1 cellular context compared by ENCODE assay signal in genomic region chr15:44726568-44727461, GRCh38.
A peak's percentile ranks its signal among the peaks of the same experiment; 100 is the strongest.
TF ChIP-seq lines count a peak whose summit lies in the region.

No MANE protein-coding gene starts in this region.

TF ChIP-seq in K562, 482 proteins besides CTCF, POLR2A, EP300 and RAD21 (continues in another document):
- no peak for TF ChIP-seq ZNF263 (CRISPR knock-in tag; IDR thresholded peaks at IDR 0.05; ENCODE audit: borderline replicate concordance)
- TF ChIP-seq CBFB (CRISPR knock-in tag; IDR thresholded peaks at IDR 0.05) = no peak
- TF ChIP-seq SRSF1 (IDR thresholded peaks at IDR 0.05; ENCODE audit: low read depth, low read length) = no peak
- peak; percentile 50; the same call in 1 of the 2 replicates for TF ChIP-seq CTBP1 (IDR thresholded peaks at IDR 0.05; ENCODE audit: borderline replicate concordance)
- TF ChIP-seq ARID1B (IDR thresholded peaks at IDR 0.05) = peak; percentile 82
- TF ChIP-seq DDX20 (tag; IDR thresholded peaks at IDR 0.05; ENCODE audit: low read depth) = 0 out of 2 replicates have a peak, but pooled peaks have one; percentile 6
- no peak for TF ChIP-seq PREB (CRISPR knock-in tag; IDR thresholded peaks at IDR 0.05)
- peak; percentile 69 for TF ChIP-seq NFE2 (IDR thresholded peaks at IDR 0.05; ENCODE audit: low read depth)
- peak; percentile 94 for TF ChIP-seq POLR2AphosphoS5 (IDR thresholded peaks at IDR 0.05; ENCODE audit: control insufficient read depth, insufficient read depth, low read depth, low read length)
- peak; percentile 58; the same call in 1 of the 2 replicates for TF ChIP-seq SMARCC2 (IDR thresholded peaks at IDR 0.05; ENCODE audit: low read depth)
- TF ChIP-seq RCOR1 (IDR thresholded peaks at IDR 0.05; ENCODE audit: borderline replicate concordance in 1 of 2, low read depth in 2 of 2, low read length in 2 of 2) = peak in 1 of 2 experiments; percentile 80; a peak in 1 of 4 replicates
- TF ChIP-seq ZBTB34 (CRISPR knock-in tag; IDR thresholded peaks at IDR 0.05) = no peak; the same call in 1 of the 2 replicates
- TF ChIP-seq ZNF184 (CRISPR knock-in tag; IDR thresholded peaks at IDR 0.05) = no peak
- TF ChIP-seq FOSL1 (tag; conservative IDR thresholded peaks at IDR 0.05) = peak; percentile 97
- TF ChIP-seq ZBTB1 (CRISPR knock-in tag; IDR thresholded peaks at IDR 0.05; ENCODE audit: borderline replicate concordance, low read depth) = no peak
- TF ChIP-seq ZHX1 (conservative IDR thresholded peaks at IDR 0.05; ENCODE audit: low read length) = 0 out of 2 replicates have a peak, but pooled peaks have one; percentile 26
- TF ChIP-seq POLR2AphosphoS2 (IDR thresholded peaks at IDR 0.05; ENCODE audit: low read length) = 0 out of 2 replicates have a peak, but pooled peaks have one; percentile 43
- peak; percentile 96 for TF ChIP-seq POLR2H (tag; IDR thresholded peaks at IDR 0.05; ENCODE audit: low read depth)
- TF ChIP-seq ZNF586 (CRISPR knock-in tag; conservative IDR thresholded peaks at IDR 0.05) = peak; percentile 66; the same call in 1 of the 2 replicates
- no peak for TF ChIP-seq POLR3A (IDR thresholded peaks at IDR 0.05; ENCODE audit: borderline replicate concordance, extremely low read depth, insufficient read depth, insufficient read length)
- no peak for TF ChIP-seq ZNF407 (IDR thresholded peaks at IDR 0.05; ENCODE audit: low read depth)
- TF ChIP-seq GTF2A2 (tag; IDR thresholded peaks at IDR 0.05) = peak; percentile 73
- no peak for TF ChIP-seq XRCC5 (IDR thresholded peaks at IDR 0.05; ENCODE audit: low read depth, low read length)
- TF ChIP-seq SMARCE1 (IDR thresholded peaks at IDR 0.05) = peak; percentile 86
- TF ChIP-seq ZNF395 (CRISPR knock-in tag; IDR thresholded peaks at IDR 0.05) = 0 out of 2 replicates have a peak, but pooled peaks have one; percentile 36
- TF ChIP-seq HIVEP1 (CRISPR knock-in tag; IDR thresholded peaks at IDR 0.05) = no peak
- TF ChIP-seq BRF1 (IDR thresholded peaks at IDR 0.05; ENCODE audit: borderline replicate concordance, extremely low read depth, insufficient read length) = no peak
- peak; percentile 95 for TF ChIP-seq CGGBP1 (CRISPR knock-in tag; IDR thresholded peaks at IDR 0.05)
- no peak; the same call in 1 of the 2 replicates for TF ChIP-seq RHOXF2B (CRISPR knock-in tag; conservative IDR thresholded peaks at IDR 0.05)
- no peak for TF ChIP-seq ZNF431 (CRISPR knock-in tag; IDR thresholded peaks at IDR 0.05)
- TF ChIP-seq ZNF354B (CRISPR knock-in tag; IDR thresholded peaks at IDR 0.05) = no peak
- peak; percentile 16 to 71; a peak in 1 of 4 replicates for TF ChIP-seq MAZ (CRISPR knock-in tag; conservative IDR thresholded peaks at IDR 0.05 in 1 of 2, IDR thresholded peaks at IDR 0.05 in 1 of 2)
- no peak for TF ChIP-seq SIX5 (IDR thresholded peaks at IDR 0.05; ENCODE audit: borderline replicate concordance in 1 of 2, insufficient read depth in 1 of 2, low read depth in 1 of 2, low read length in 2 of 2)
- TF ChIP-seq NR2F6 (CRISPR knock-in tag; IDR thresholded peaks at IDR 0.05) = peak; percentile 88
- TF ChIP-seq ARID3A (IDR thresholded peaks at IDR 0.05; ENCODE audit: borderline replicate concordance, low read depth, low read length) = peak; percentile 88; the same call in 1 of the 2 replicates
- peak; percentile 68 for TF ChIP-seq FOS (IDR thresholded peaks at IDR 0.05; ENCODE audit: extremely low read depth, insufficient read length)
- TF ChIP-seq CREM (IDR thresholded peaks at IDR 0.05; ENCODE audit: low read depth) = peak; percentile 52; the same call in 1 of the 2 replicates
- peak; percentile 84; the same call in 1 of the 2 replicates for TF ChIP-seq ZNF445 (CRISPR knock-in tag; IDR thresholded peaks at IDR 0.05; ENCODE audit: low read depth)
- TF ChIP-seq NBN (IDR thresholded peaks at IDR 0.05; ENCODE audit: low read depth) = peak; percentile 70; the same call in 1 of the 2 replicates
- no peak for TF ChIP-seq POLR3G (IDR thresholded peaks at IDR 0.05; ENCODE audit: extremely low read depth, insufficient read length, insufficient replicate concordance)
- TF ChIP-seq ZNF589 (CRISPR knock-in tag; IDR thresholded peaks at IDR 0.05; ENCODE audit: low read depth) = peak; percentile 89
- no peak for TF ChIP-seq TFAP4 (CRISPR knock-in tag; IDR thresholded peaks at IDR 0.05; ENCODE audit: borderline replicate concordance)
- peak; percentile 92 for TF ChIP-seq ZNF717 (CRISPR knock-in tag; IDR thresholded peaks at IDR 0.05)
- TF ChIP-seq ATF1 (CRISPR knock-in tag; IDR thresholded peaks at IDR 0.05) = no peak
- TF ChIP-seq ATF1 (tag; IDR thresholded peaks at IDR 0.05) = peak; percentile 32; the same call in 1 of the 2 replicates
- peak; percentile 98 for TF ChIP-seq ILF3 (IDR thresholded peaks at IDR 0.05; ENCODE audit: borderline replicate concordance)
- TF ChIP-seq KLF10 (CRISPR knock-in tag; IDR thresholded peaks at IDR 0.05) = peak; percentile 73; the same call in 1 of the 2 replicates
